Comparison of ENCODE assay signal across 2 cellular contexts in the genomic region with DNA sequence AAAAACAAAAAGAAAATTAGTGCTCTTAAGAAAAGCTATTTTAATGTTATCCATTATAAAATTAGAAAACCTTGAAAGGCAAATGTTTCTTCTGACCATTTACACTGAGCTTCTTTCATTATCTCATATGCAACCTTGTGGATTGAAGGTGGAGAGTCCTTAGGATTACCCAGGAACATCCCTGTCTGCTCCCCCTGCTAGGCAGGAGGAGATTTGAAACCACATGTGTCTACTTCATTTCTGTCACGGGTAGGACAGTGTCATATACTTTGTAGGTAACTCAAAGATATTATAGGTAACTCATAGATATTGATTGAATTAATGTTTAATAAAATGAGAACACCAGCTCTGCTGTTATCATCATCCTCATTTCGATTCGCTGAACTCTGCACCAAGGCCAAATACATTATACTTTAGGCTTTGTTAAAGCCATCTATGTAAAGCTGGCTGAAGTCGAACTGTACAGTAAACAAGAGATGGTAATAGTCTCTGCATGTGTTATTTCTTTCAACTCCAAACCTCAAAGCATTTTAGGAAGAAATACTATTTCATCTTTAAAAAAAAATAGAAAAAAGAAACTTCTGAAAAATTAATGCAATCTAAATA.
TF ChIP-seq lines count a peak whose summit lies in the region.

No MANE protein-coding gene starts in this region.

TF ChIP-seq in HepG2, 621 proteins besides CTCF, POLR2A, EP300 and RAD21:
- no peak for TF ChIP-seq SMAD9 (CRISPR knock-in tag; IDR thresholded peaks at IDR 0.05)
- TF ChIP-seq ZSCAN29 (CRISPR knock-in tag; conservative IDR thresholded peaks at IDR 0.05) = no peak
- no peak for TF ChIP-seq HOXD1 (CRISPR knock-in tag; IDR thresholded peaks at IDR 0.05)
- no peak for TF ChIP-seq HMGA1 (CRISPR knock-in tag; conservative IDR thresholded peaks at IDR 0.05)
- TF ChIP-seq ZNF816 (CRISPR knock-in tag; IDR thresholded peaks at IDR 0.05; ENCODE audit: borderline replicate concordance) = no peak
- TF ChIP-seq, protein P1, sequence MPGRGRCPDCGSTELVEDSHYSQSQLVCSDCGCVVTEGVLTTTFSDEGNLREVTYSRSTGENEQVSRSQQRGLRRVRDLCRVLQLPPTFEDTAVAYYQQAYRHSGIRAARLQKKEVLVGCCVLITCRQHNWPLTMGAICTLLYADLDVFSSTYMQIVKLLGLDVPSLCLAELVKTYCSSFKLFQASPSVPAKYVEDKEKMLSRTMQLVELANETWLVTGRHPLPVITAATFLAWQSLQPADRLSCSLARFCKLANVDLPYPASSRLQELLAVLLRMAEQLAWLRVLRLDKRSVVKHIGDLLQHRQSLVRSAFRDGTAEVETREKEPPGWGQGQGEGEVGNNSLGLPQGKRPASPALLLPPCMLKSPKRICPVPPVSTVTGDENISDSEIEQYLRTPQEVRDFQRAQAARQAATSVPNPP (CRISPR knock-in tag; IDR thresholded peaks at IDR 0.05) = no peak
- TF ChIP-seq KLF9 (CRISPR knock-in tag; IDR thresholded peaks at IDR 0.05; ENCODE audit: low read depth) = no peak
- no peak for TF ChIP-seq TP53 (CRISPR knock-in tag; conservative IDR thresholded peaks at IDR 0.05)
- no peak for TF ChIP-seq TBX3 (IDR thresholded peaks at IDR 0.05; ENCODE audit: borderline replicate concordance)

TF ChIP-seq in K562, 482 proteins besides CTCF, POLR2A, EP300 and RAD21:
- TF ChIP-seq GABPB1 (CRISPR knock-in tag; IDR thresholded peaks at IDR 0.05) = no peak
- no peak for TF ChIP-seq SMARCE1 (IDR thresholded peaks at IDR 0.05)
- no peak; a peak in 1 of 4 replicates for TF ChIP-seq TBL1XR1 (IDR thresholded peaks at IDR 0.05; ENCODE audit: low read length in 2 of 2)
- no peak for TF ChIP-seq HOXB6 (CRISPR knock-in tag; IDR thresholded peaks at IDR 0.05; ENCODE audit: borderline replicate concordance)
- TF ChIP-seq MAZ (CRISPR knock-in tag; conservative IDR thresholded peaks at IDR 0.05 in 1 of 2, IDR thresholded peaks at IDR 0.05 in 1 of 2) = no peak
- TF ChIP-seq TBP (optimal IDR thresholded peaks at IDR 0.05; ENCODE audit: low read depth, low read length) = peak; percentile 2
- 0 out of 2 replicates have a peak, but pooled peaks have one; percentile 26 for TF ChIP-seq ZKSCAN8 (CRISPR knock-in tag; IDR thresholded peaks at IDR 0.05)
- TF ChIP-seq, protein P2, sequence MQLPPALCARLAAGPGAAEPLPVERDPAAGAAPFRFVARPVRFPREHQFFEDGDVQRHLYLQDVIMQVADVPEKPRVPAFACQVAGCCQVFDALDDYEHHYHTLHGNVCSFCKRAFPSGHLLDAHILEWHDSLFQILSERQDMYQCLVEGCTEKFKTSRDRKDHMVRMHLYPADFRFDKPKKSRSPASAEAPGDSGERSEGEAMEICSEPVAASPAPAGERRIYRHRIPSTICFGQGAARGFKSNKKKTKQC (CRISPR knock-in tag; IDR thresholded peaks at IDR 0.05) = no peak
- no peak for TF ChIP-seq CCAR2 (IDR thresholded peaks at IDR 0.05; ENCODE audit: low read depth, low read length)
- TF ChIP-seq KLF10 (CRISPR knock-in tag; IDR thresholded peaks at IDR 0.05) = no peak
- TF ChIP-seq SMARCB1 (IDR thresholded peaks at IDR 0.05; ENCODE audit: insufficient read length, low read depth) = peak; percentile 29
- TF ChIP-seq, protein P3, sequence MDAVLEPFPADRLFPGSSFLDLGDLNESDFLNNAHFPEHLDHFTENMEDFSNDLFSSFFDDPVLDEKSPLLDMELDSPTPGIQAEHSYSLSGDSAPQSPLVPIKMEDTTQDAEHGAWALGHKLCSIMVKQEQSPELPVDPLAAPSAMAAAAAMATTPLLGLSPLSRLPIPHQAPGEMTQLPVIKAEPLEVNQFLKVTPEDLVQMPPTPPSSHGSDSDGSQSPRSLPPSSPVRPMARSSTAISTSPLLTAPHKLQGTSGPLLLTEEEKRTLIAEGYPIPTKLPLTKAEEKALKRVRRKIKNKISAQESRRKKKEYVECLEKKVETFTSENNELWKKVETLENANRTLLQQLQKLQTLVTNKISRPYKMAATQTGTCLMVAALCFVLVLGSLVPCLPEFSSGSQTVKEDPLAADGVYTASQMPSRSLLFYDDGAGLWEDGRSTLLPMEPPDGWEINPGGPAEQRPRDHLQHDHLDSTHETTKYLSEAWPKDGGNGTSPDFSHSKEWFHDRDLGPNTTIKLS (IDR thresholded peaks at IDR 0.05; ENCODE audit: borderline replicate concordance, low read depth) = 0 out of 2 replicates have a peak, but pooled peaks have one; percentile 1
- TF ChIP-seq KLF6 (CRISPR knock-in tag; IDR thresholded peaks at IDR 0.05; ENCODE audit: borderline replicate concordance) = no peak
- no peak for TF ChIP-seq ZNF431 (CRISPR knock-in tag; IDR thresholded peaks at IDR 0.05)
- no peak for TF ChIP-seq NR2C2 (CRISPR knock-in tag; IDR thresholded peaks at IDR 0.05)
- TF ChIP-seq NR2C2 (tag; IDR thresholded peaks at IDR 0.05) = peak; percentile 80
- TF ChIP-seq FOXA1 (IDR thresholded peaks at IDR 0.05; ENCODE audit: borderline replicate concordance) = no peak
- no peak for TF ChIP-seq ZNF217 (CRISPR knock-in tag; IDR thresholded peaks at IDR 0.05)
- no peak for TF ChIP-seq CREB3 (tag; conservative IDR thresholded peaks at IDR 0.05; ENCODE audit: low read depth)
- TF ChIP-seq TAF7 (tag; IDR thresholded peaks at IDR 0.05) = no peak
- no peak for TF ChIP-seq GATAD2A (IDR thresholded peaks at IDR 0.05)
- TF ChIP-seq ZNF589 (CRISPR knock-in tag; IDR thresholded peaks at IDR 0.05; ENCODE audit: low read depth) = 0 out of 2 replicates have a peak, but pooled peaks have one; percentile 26
- TF ChIP-seq SRSF7 (optimal IDR thresholded peaks at IDR 0.05; ENCODE audit: low read depth, low read length) = no peak
- no peak for TF ChIP-seq NCOA2 (IDR thresholded peaks at IDR 0.05; ENCODE audit: partially characterized antibody in 2 of 2)
- TF ChIP-seq CBFB (CRISPR knock-in tag; IDR thresholded peaks at IDR 0.05) = no peak
- TF ChIP-seq CBX1 (IDR thresholded peaks at IDR 0.05; ENCODE audit: low read depth) = no peak
